16 cellular contexts compared by ENCODE assay signal in genomic region chr7:47297120-47297519, GRCh38.
DNase-seq lines count a peak whose midpoint lies in the region; TF ChIP-seq lines count a peak whose summit lies in the region.
"Had no signal": no experiment of that assay in that cellular context is flagged by ENCODE, and none has a peak within 500 bp of the region (broad histone marks: within the 10 kb centered on the region; RNA-seq: fewer than 3 reads in every experiment).

No MANE protein-coding gene starts in this region.

- no peaks in the 10 kb centered on the region for H3K27me3 ChIP-seq in colonic mucosa
- no peaks in the 10 kb centered on the region for H3K27me3 ChIP-seq in endodermal cell (ENCODE audit: control insufficient read depth, insufficient read depth, low read length, poor library complexity, severe bottlenecking)
- H3K27me3 ChIP-seq in trophoblast cell (ENCODE audit: insufficient read depth, low read length), result no peaks in the 10 kb centered on the region
- H3K27me3 ChIP-seq in hepatocyte, result no peaks in the 10 kb centered on the region
- H3K27me3 ChIP-seq: BE2C had no signal

- H3K4ac ChIP-seq in trophoblast cell (ENCODE audit: low read depth, low read length), result peak overlapping the region; percentile 36

- H3K18ac ChIP-seq in trophoblast cell (ENCODE audit: low read length), result peak overlapping the region; percentile 25

- H3K4me1 ChIP-seq in colonic mucosa (no peaks in the 10 kb centered on the region), endodermal cell (ENCODE audit: control insufficient read depth, insufficient read depth, low read length) (no peaks in the 10 kb centered on the region), trophoblast cell (ENCODE audit: control insufficient read depth in 1 of 2, insufficient read depth in 2 of 2, low read length in 2 of 2) (peaks cover 11 to 14% of the 10 kb centered on the region in 2 experiments), hepatocyte (ENCODE audit: insufficient read depth) (peaks cover 25% of the 10 kb centered on the region)
- H3K4me1 ChIP-seq: BE2C, HAP-1 had no signal

- 94 to 100% methylated on average over 4 to 8 of the region's 8 CpGs for WGBS in endodermal cell (ENCODE audit: insufficient coverage in 1 of 2, insufficient read length in 1 of 2), 2 experiments
- no CpG with 5 or more reads among the region's 8 CpGs for whole genome bisulfite sequencing in trophoblast cell (ENCODE audit: extremely low coverage, insufficient coverage, insufficient read length)
- WGBS in hepatocyte (ENCODE audit: low lambda C conversion rate, missing lambda C conversion rate), result 95% methylated on average over 8 of the region's 8 CpGs

- H3K9ac ChIP-seq in colonic mucosa (ENCODE audit: low read depth in 2 of 2, low read length in 2 of 2) (no peak overlapping the region), endodermal cell (ENCODE audit: extremely low read depth, low read length, poor library complexity, severe bottlenecking) (no peak overlapping the region), trophoblast cell (ENCODE audit: low read length) (no peak overlapping the region)
- H3K9ac ChIP-seq: GM23248 had no signal

- no peaks in the 10 kb centered on the region for H3K9me3 Mint-ChIP-seq in endodermal cell

- no peak overlapping the region for H2AFZ ChIP-seq in trophoblast cell (ENCODE audit: insufficient read depth, low read length, poor library complexity)
- H2AFZ ChIP-seq in hepatocyte, result no peak overlapping the region
- H2AFZ ChIP-seq: GM23248 had no signal

- peak overlapping the region; percentile 4 for H4K91ac ChIP-seq in trophoblast cell (ENCODE audit: low read depth, low read length)

- H2AK5ac ChIP-seq in trophoblast cell (ENCODE audit: low read length), result peak overlapping the region; percentile 18

- no peaks in the 10 kb centered on the region for H3K79me2 ChIP-seq in trophoblast cell (ENCODE audit: control insufficient read depth, insufficient read depth, low read length, poor library complexity)
- H3K79me2 ChIP-seq in hepatocyte, result no peaks in the 10 kb centered on the region

- no peak overlapping the region for H3K27ac Mint-ChIP-seq in endodermal cell
- H3K27ac Mint-ChIP-seq: CD4-positive, CD25-positive, alpha-beta regulatory T cell; CD8-positive, alpha-beta memory T cell had no signal

- no peak overlapping the region for H3K4me3 ChIP-seq in colonic mucosa
- no peak overlapping the region for H3K4me3 ChIP-seq in endodermal cell (ENCODE audit: low read length)
- no peak overlapping the region for H3K4me3 ChIP-seq in trophoblast cell (ENCODE audit: low read depth, low read length)
- no peak overlapping the region for H3K4me3 ChIP-seq in hepatocyte
- H3K4me3 ChIP-seq: GM23248, HAP-1 had no signal

- intact Hi-C loops in colonic mucosa (cut with DNase I), result no loop called here

- H3K79me1 ChIP-seq in trophoblast cell (ENCODE audit: low read length), result peaks cover 11% of the 10 kb centered on the region

- no peaks in the 10 kb centered on the region for H3K9me3 ChIP-seq in colonic mucosa
- no peaks in the 10 kb centered on the region for H3K9me3 ChIP-seq in endodermal cell (ENCODE audit: control insufficient read depth, low read length)
- H3K9me3 ChIP-seq in trophoblast cell (ENCODE audit: insufficient read depth, low read depth, low read length), result peaks cover 3% of the 10 kb centered on the region
- H3K9me3 ChIP-seq in hepatocyte (ENCODE audit: low read depth), result no peaks in the 10 kb centered on the region
- H3K9me3 ChIP-seq: BE2C, HAP-1 had no signal

- H4K8ac ChIP-seq in trophoblast cell (ENCODE audit: low read depth, low read length), result no peak overlapping the region

- H2BK12ac ChIP-seq in trophoblast cell (ENCODE audit: low read length), result peak overlapping the region; percentile 4

- peaks cover 16% of the 10 kb centered on the region for H3K36me3 Mint-ChIP-seq in endodermal cell (ENCODE audit: low read depth)
- H3K36me3 Mint-ChIP-seq: CD4-positive, CD25-positive, alpha-beta regulatory T cell; CD8-positive, alpha-beta memory T cell had no signal

- no peak overlapping the region for H3K14ac ChIP-seq in trophoblast cell (ENCODE audit: low read length)

- no peaks in the 10 kb centered on the region for H3K27me3 Mint-ChIP-seq in endodermal cell (ENCODE audit: insufficient read depth)
- H3K27me3 Mint-ChIP-seq: CD4-positive, CD25-positive, alpha-beta regulatory T cell; CD8-positive, alpha-beta memory T cell had no signal

- TF ChIP-seq CTCF in colonic mucosa (IDR thresholded peaks at IDR 0.05), result no peak
- no peak for TF ChIP-seq CTCF in endodermal cell (conservative IDR thresholded peaks at IDR 0.05)
- no peak for TF ChIP-seq CTCF in hepatocyte (IDR thresholded peaks at IDR 0.05; ENCODE audit: poor library complexity)

- no peaks in the 10 kb centered on the region for H3K36me3 ChIP-seq in colonic mucosa
- H3K36me3 ChIP-seq in endodermal cell (ENCODE audit: control insufficient read depth, insufficient read depth, low read length), result peaks cover 34% of the 10 kb centered on the region
- H3K36me3 ChIP-seq in trophoblast cell (ENCODE audit: control insufficient read depth in 1 of 2, insufficient read depth in 2 of 2, low read length in 2 of 2), result peaks cover 54 to 69% of the 10 kb centered on the region in 2 experiments
- H3K36me3 ChIP-seq in hepatocyte (replicated peaks; ENCODE audit: insufficient read depth, low read depth), result no peaks in the 10 kb centered on the region
- H3K36me3 ChIP-seq: BE2C had no signal

- no peak overlapping the region for H2BK5ac ChIP-seq in trophoblast cell (ENCODE audit: low read depth, low read length, poor library complexity)

- no peaks in the 10 kb centered on the region for H4K20me1 ChIP-seq in hepatocyte (ENCODE audit: insufficient read depth, poor library complexity, severe bottlenecking)

- H3K27ac ChIP-seq in colonic mucosa (no peak overlapping the region), endodermal cell (ENCODE audit: low read depth, low read length) (no peak overlapping the region), trophoblast cell (ENCODE audit: low read depth, low read length) (no peak overlapping the region), hepatocyte (no peak overlapping the region)
- H3K27ac ChIP-seq: GM23248, HL-60 had no signal

- H3K4me1 Mint-ChIP-seq in endodermal cell, result no peaks in the 10 kb centered on the region
- H3K4me1 Mint-ChIP-seq: CD4-positive, CD25-positive, alpha-beta regulatory T cell; CD8-positive, alpha-beta memory T cell had no signal

- no peaks in the 10 kb centered on the region for H3K9me2 ChIP-seq in hepatocyte (replicated peaks; ENCODE audit: insufficient read depth)

- DNase-seq in colonic mucosa (peak; percentile 6), endodermal cell (peak; percentile 35), trophoblast cell (no peak), hepatocyte (ENCODE audit: low spot score) (no peak), NAMALWA (ENCODE audit: low spot score) (no peak)
- DNase-seq in effector CD8-positive, alpha-beta T cell (lab: John Stamatoyannopoulos, UW), result no peak
- DNase-seq: ACHN; BE2C; C1 segment of cervical spinal cord; CD4-positive, CD25-positive, alpha-beta regulatory T cell; CD8-positive, alpha-beta memory T cell; COR-L47; GM23248; IMR-90 had no signal

- H4K12ac ChIP-seq in trophoblast cell (ENCODE audit: low read depth, low read length), result no peak overlapping the region

- no peak overlapping the region for H3K23ac ChIP-seq in trophoblast cell (ENCODE audit: low read length)

- H3K4me2 ChIP-seq in trophoblast cell (ENCODE audit: low read length), result no peak overlapping the region
- no peak overlapping the region for H3K4me2 ChIP-seq in hepatocyte

- no peak overlapping the region for H3K4me3 Mint-ChIP-seq in endodermal cell
- H3K4me3 Mint-ChIP-seq: CD4-positive, CD25-positive, alpha-beta regulatory T cell; CD8-positive, alpha-beta memory T cell had no signal

- no peak overlapping the region for H2BK120ac ChIP-seq in trophoblast cell (ENCODE audit: insufficient read depth, low read length, poor library complexity)

Comparison
In these comparisons a context has a peak if more than half of its experiments do, and no peak if none do; other contexts are left out.
1. DNase-seq: peak in colonic mucosa (single experiment) and endodermal cell (single experiment); none in trophoblast cell (0 of 2), effector CD8-positive, alpha-beta T cell (single experiment), hepatocyte (single experiment) and NAMALWA (single experiment).